20 cellular contexts compared by ENCODE assay signal in genomic region chr1:228972576-228972975, GRCh38.
"Had no signal": no experiment of that assay in that cellular context is flagged by ENCODE, and none has a peak within 500 bp of the region (broad histone marks: within the 10 kb centered on the region; RNA-seq: fewer than 3 reads in every experiment).

No MANE protein-coding gene starts in this region.

- H3K9me3 ChIP-seq: ovary, prostate gland, upper lobe of right lung had no signal

- H3K4me3 ChIP-seq: ovary, prostate gland, upper lobe of right lung had no signal

- H3K27ac ChIP-seq: foreskin keratinocyte, ovary, prostate gland, upper lobe of right lung had no signal

- H3K4me1 ChIP-seq: foreskin keratinocyte, prostate gland, upper lobe of right lung had no signal

- H3K36me3 ChIP-seq: ovary, prostate gland, upper lobe of right lung had no signal

- DNase-seq: activated B cell treated with CpG ODN at 0.5 μM for 24 hours; activated CD4-positive, alpha-beta memory T cell treated with anti-CD3 and anti-CD28 coated beads for 36 hours; activated CD4-positive, alpha-beta T cell treated with anti-CD3 and anti-CD28 coated beads for 36 hours; activated naive CD4-positive, alpha-beta T cell treated with Interleukin-2 at 50 U/mL for 16 hours; activated naive CD8-positive, alpha-beta T cell treated with anti-CD3 and anti-CD28 coated beads for 36 hours; activated T-cell treated with anti-CD3 and anti-CD28 coated beads, Interleukin-2, amount 50 U/mL, for 4 hours; amygdala; cerebellar nuclear complex; effector CD4-positive, alpha-beta T cell; erythroblast; foreskin keratinocyte; kidney; natural killer cell; stimulated activated CD4-positive, alpha-beta T cell treated with anti-CD3 and anti-CD28 coated beads, Interleukin-4, amount 100 ng/mL, for 24 hours; stimulated activated naive CD4-positive, alpha-beta T cell treated with Interleukin-2 at 50 U/mL for 16 hours; T1000; upper lobe of right lung had no signal

- H3K27me3 ChIP-seq: ovary, upper lobe of right lung had no signal

- ATAC-seq: activated CD4-positive, alpha-beta T cell treated with anti-CD3 and anti-CD28 coated beads for 36 hours; activated T-cell treated with anti-CD3 and anti-CD28 coated beads, Interleukin-2, amount 50 U/mL, for 4 hours; foreskin keratinocyte; left lobe of liver; natural killer cell; upper lobe of right lung had no signal
